ENCODE assay signal across 7 cellular contexts in genomic region chr12:57090924-57091632, GRCh38. TPM values are rescaled to one million over a fixed set of nuclear protein-coding genes. Genes with fewer than 3 reads are reported as not detected.
A peak's percentile ranks its signal among the peaks of the same experiment; 100 is the strongest.
DNase-seq lines count a peak whose midpoint lies in the region; ATAC-seq and TF ChIP-seq lines count a peak whose summit lies in the region.
"Had no signal": no experiment of that assay in that cellular context is flagged by ENCODE, and none has a peak within 500 bp of the region (broad histone marks: within the 10 kb centered on the region; RNA-seq: fewer than 3 reads in every experiment).

No MANE protein-coding gene starts in this region.

- H3K36me3 ChIP-seq in right atrium auricular region (peaks cover 41% of the 10 kb centered on the region), transverse colon (peaks cover 0 to 2% (median 0%) of the 10 kb centered on the region in 4 donors)

- in situ Hi-C loops in transverse colon (cut with MboI; ENCODE audit: low pct_ligation_motif_present in 1 of 4, low pct_unique_long_range_greater_than_20kb in 1 of 4, low sequenced_read_pairs in 3 of 4): no loop called here

- H3K4me1 ChIP-seq in right atrium auricular region (peaks cover 0 to 66% of the 10 kb centered on the region in 2 donors), transverse colon (peaks cover 23 to 78% (median 63%) of the 10 kb centered on the region in 4 donors)

- peak overlapping the region; percentile 59 for H3K27ac Mint-ChIP-seq in activated naive CD4-positive, alpha-beta T cell treated with anti-CD3 and anti-CD28 coated beads for 36 hours

- H3K27me3 ChIP-seq in right atrium auricular region (no peaks in the 10 kb centered on the region), transverse colon (no peaks in the 10 kb centered on the region)
- H3K27me3 ChIP-seq: Peyer's patch had no signal

- H3K27ac ChIP-seq in right atrium auricular region: peak overlapping the region in 1 of 2 donors; percentile 100
- H3K27ac ChIP-seq in transverse colon: peak overlapping the region; percentile 92 to 98 (median 96)

- H3K4me3 Mint-ChIP-seq in activated naive CD4-positive, alpha-beta T cell treated with anti-CD3 and anti-CD28 coated beads for 36 hours: peak overlapping the region; percentile 88

- H3K4me1 Mint-ChIP-seq in activated naive CD4-positive, alpha-beta T cell treated with anti-CD3 and anti-CD28 coated beads for 36 hours (ENCODE audit: low read depth): peaks cover 62% of the 10 kb centered on the region

- TF ChIP-seq CTCF in right atrium auricular region (IDR thresholded peaks at IDR 0.05) (no peak), transverse colon (IDR thresholded peaks at IDR 0.05) (peak in 1 of 5 experiments; percentile 9)

- intact Hi-C loops in activated naive CD4-positive, alpha-beta T cell treated with anti-CD3 and anti-CD28 coated beads for 36 hours (cut with micrococcal nuclease): no loop called here
- intact Hi-C loops in transverse colon (cut with DNase I; ENCODE audit: low total_unique reads): no loop called here

- H3K9me3 ChIP-seq in right atrium auricular region (no peaks in the 10 kb centered on the region), transverse colon (no peaks in the 10 kb centered on the region)
- H3K9me3 ChIP-seq: Peyer's patch had no signal

- no peak for TF ChIP-seq EP300 in transverse colon (IDR thresholded peaks at IDR 0.05; ENCODE audit: low read depth)

- peak overlapping the region; percentile 82 to 84 for H3K4me3 ChIP-seq in right atrium auricular region
- H3K4me3 ChIP-seq in transverse colon: peak overlapping the region in 3 of 4 donors; percentile 52 to 77 (median 68)

- WGBS in transverse colon (ENCODE audit: low coverage in 1 of 2), 2 donors: 72% methylated on average over 17 of the region's 22 CpGs; no CpG with 5 or more reads in 1 of the 2 donors

- H3K27me3 Mint-ChIP-seq in activated naive CD4-positive, alpha-beta T cell treated with anti-CD3 and anti-CD28 coated beads for 36 hours (ENCODE audit: low read depth): no peaks in the 10 kb centered on the region

- H3K36me3 Mint-ChIP-seq in activated naive CD4-positive, alpha-beta T cell treated with anti-CD3 and anti-CD28 coated beads for 36 hours (ENCODE audit: low read depth): peaks cover 40% of the 10 kb centered on the region

- no peak for ATAC-seq in GM18520 (IDR thresholded peaks at IDR 0.05; ENCODE audit: unreplicated experiment)

- CTCF ChIA-PET in activated naive CD4-positive, alpha-beta T cell treated with anti-CD3 and anti-CD28 coated beads for 36 hours (lab: Charles Lee): interaction anchor here (1.0 to 16.9 kb wide), 10 partner anchors 11 to 456 kb away, joined by 3 to 292 read pairs (median 9); partner anchors contain the start of genes LRP1, NEMP1 and STAT6

- TF ChIP-seq POLR2A in transverse colon (IDR thresholded peaks at IDR 0.05): no peak

- no peak for DNase-seq in activated naive CD4-positive, alpha-beta T cell treated with anti-CD3 and anti-CD28 coated beads for 36 hours
- DNase-seq in activated naive CD4-positive, alpha-beta T cell treated with Interleukin-2 at 50 U/mL for 16 hours: no peak
- no peak for DNase-seq in right atrium auricular region (ENCODE audit: low spot score)
- no peak for DNase-seq in transverse colon
- no peak for DNase-seq in DMS 273 treated with DMSO at 0.1 percent for 48 hours (lab: John Stamatoyannopoulos, UW)

- H3K9me3 Mint-ChIP-seq in activated naive CD4-positive, alpha-beta T cell treated with anti-CD3 and anti-CD28 coated beads for 36 hours: no peaks in the 10 kb centered on the region

RNA-seq across cellular contexts. Expression of gene NAB2, which starts 2.2 kb away (rescaled TPM):
- 10 to 100 TPM; 18.4 to 19.1 TPM for total RNA-seq in activated naive CD4-positive, alpha-beta T cell treated with anti-CD3 and anti-CD28 coated beads for 36 hours
- total RNA-seq in right atrium auricular region (10 to 100 TPM in 1 of 2 donors, 1 to 10 TPM in 1; 9.0 to 21.1 TPM), transverse colon (1 to 10 TPM; 2.6 to 9.1 (median 4.7) TPM)

RNA-seq across cellular contexts. Expression of gene NEMP1, which starts 12.5 kb away (rescaled TPM):
- total RNA-seq in activated naive CD4-positive, alpha-beta T cell treated with anti-CD3 and anti-CD28 coated beads for 36 hours: 10 to 100 TPM; 71.3 to 72.2 TPM
- total RNA-seq in right atrium auricular region (1 to 10 TPM; 1.9 to 2.2 TPM), transverse colon (10 to 100 TPM in 1 of 4 donors, 1 to 10 TPM in 3; 4.0 to 66.7 (median 5.2) TPM)

RNA-seq across cellular contexts. Expression of gene STAT6, which starts 20.1 kb away (rescaled TPM):
- total RNA-seq in activated naive CD4-positive, alpha-beta T cell treated with anti-CD3 and anti-CD28 coated beads for 36 hours: 100 to 1,000 TPM; 188 to 193 TPM
- 10 to 100 TPM; 34.3 to 64.3 TPM for total RNA-seq in right atrium auricular region
- total RNA-seq in transverse colon: 100 to 1,000 TPM; 181 to 318 (median 198) TPM

RNA-seq across cellular contexts. Expression of gene LRP1, which starts 37.2 kb away (rescaled TPM):
- total RNA-seq in activated naive CD4-positive, alpha-beta T cell treated with anti-CD3 and anti-CD28 coated beads for 36 hours: 1 to 10 TPM; 1.0 to 1.5 TPM
- 100 to 1,000 TPM in 1 of 2 donors, 10 to 100 TPM in 1; 89.4 to 211 TPM for total RNA-seq in right atrium auricular region
- 100 to 1,000 TPM in 3 of 4 donors, 10 to 100 TPM in 1; 94.3 to 248 (median 199) TPM for total RNA-seq in transverse colon

RNA-seq across cellular contexts. Expression of gene MYO1A, which starts 41.1 kb away (rescaled TPM):
- total RNA-seq in activated naive CD4-positive, alpha-beta T cell treated with anti-CD3 and anti-CD28 coated beads for 36 hours: 1 to 10 TPM; 1.4 to 1.5 TPM
- under 1 TPM in 1 of 2 donors, not detected in 1; 0.08 TPM for total RNA-seq in right atrium auricular region
- 100 to 1,000 TPM; 118 to 234 (median 184) TPM for total RNA-seq in transverse colon
